25 cellular contexts compared by ENCODE assay signal in genomic region chrX:117851025-117851424, GRCh38.
"Had no signal": no experiment of that assay in that cellular context is flagged by ENCODE, and none has a peak within 500 bp of the region (broad histone marks: within the 10 kb centered on the region; RNA-seq: fewer than 3 reads in every experiment).

No MANE protein-coding gene starts in this region.

- H3K9me3 ChIP-seq: colonic mucosa, esophagus squamous epithelium, gastrocnemius medialis, heart right ventricle, left ventricle myocardium inferior, lower lobe of right lung, mucosa of descending colon had no signal

- FAIRE-seq: endometrium, kidney had no signal

- H3K4me3 ChIP-seq: colonic mucosa, esophagus squamous epithelium, gastrocnemius medialis, heart right ventricle, left ventricle myocardium inferior, lower lobe of right lung, mucosa of descending colon had no signal

- ATAC-seq: effector memory CD8-positive, alpha-beta T cell; esophagus mucosa; gastrocnemius medialis; heart right ventricle; lower lobe of right lung; mucosa of descending colon had no signal

- H3K36me3 ChIP-seq: colonic mucosa, esophagus squamous epithelium, gastrocnemius medialis, heart right ventricle, left ventricle myocardium inferior, lower lobe of right lung had no signal

- H3K4me1 ChIP-seq: colonic mucosa, esophagus squamous epithelium, gastrocnemius medialis, heart right ventricle, left ventricle myocardium inferior, lower lobe of right lung had no signal

- H3K27ac ChIP-seq: colonic mucosa, epithelial cell of prostate, esophagus squamous epithelium, gastrocnemius medialis, heart right ventricle, left ventricle myocardium inferior, lower lobe of right lung had no signal

- DNase-seq: colonic mucosa; cortex of kidney; effector CD8-positive, alpha-beta T cell; effector memory CD8-positive, alpha-beta T cell; endodermal cell; erythroblast; esophagus squamous epithelium; foreskin fibroblast; foreskin melanocyte; gastrocnemius medialis; glutamatergic neuron; head of caudate nucleus; heart right ventricle; hippocampal formation; islet precursor cell; kidney; kidney glomerular epithelial cell; left ventricle myocardium inferior; lower lobe of right lung; mesenchymal stem cell; mucosa of descending colon; naive B cell had no signal

- H3K27me3 ChIP-seq: colonic mucosa, esophagus squamous epithelium, gastrocnemius medialis, heart right ventricle had no signal
